In the genomic region with DNA sequence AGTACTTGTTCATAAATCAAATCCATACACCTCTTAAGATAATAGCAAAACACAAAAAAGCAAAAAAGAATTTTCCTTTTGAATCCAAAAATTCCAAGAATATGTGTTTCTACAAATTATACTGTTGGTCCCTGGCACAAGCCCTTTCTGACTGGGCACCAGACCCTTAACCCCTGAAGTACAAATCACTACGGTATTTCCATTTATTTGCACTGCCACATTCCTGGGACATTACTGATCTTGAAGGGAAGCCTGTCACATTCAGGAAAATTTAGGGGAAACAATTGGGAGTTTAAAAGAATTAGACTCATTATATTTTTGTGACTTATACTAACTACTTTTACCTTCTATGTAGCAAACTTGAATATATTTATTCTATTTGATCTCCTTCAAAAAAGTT, we compare ENCODE assay signal across 19 cellular contexts.
"Had no signal": no experiment of that assay in that cellular context is flagged by ENCODE, and none has a peak within 500 bp of the region (broad histone marks: within the 10 kb centered on the region; RNA-seq: fewer than 3 reads in every experiment).

No MANE protein-coding gene starts in this region.

- H3K4me2 ChIP-seq: neural progenitor cell, smooth muscle cell had no signal

- H3K36me3 ChIP-seq: neural progenitor cell, upper lobe of left lung had no signal

- H3K4me1 ChIP-seq: testis had no signal

- H3K27ac Mint-ChIP-seq: activated B cell treated with CpG ODN at 0.5 μM for 24 hours; activated CD4-positive, alpha-beta T cell treated with anti-CD3 and anti-CD28 coated beads, Interleukin-2, amount 10 ng/mL, durations not matched to agents 7 days and 5 days; activated naive CD8-positive, alpha-beta T cell; naive B cell; neural progenitor cell; stimulated activated naive CD8-positive, alpha-beta T cell treated with anti-CD3 and anti-CD28 coated beads, Interleukin-15, amount 100 ng/mL, for 72 hours; T-helper 17 cell had no signal

- H3K9me3 Mint-ChIP-seq: activated B cell treated with CpG ODN at 0.5 μM for 24 hours; activated CD4-positive, alpha-beta T cell treated with anti-CD3 and anti-CD28 coated beads, Interleukin-2, amount 10 ng/mL, durations not matched to agents 7 days and 5 days; brain; naive B cell; neural progenitor cell; stimulated activated naive CD8-positive, alpha-beta T cell treated with anti-CD3 and anti-CD28 coated beads, Interleukin-15, amount 100 ng/mL, for 72 hours had no signal

- H3K4me1 Mint-ChIP-seq: activated B cell treated with CpG ODN at 0.5 μM for 24 hours; central memory CD8-positive, alpha-beta T cell; naive B cell; stimulated activated naive CD8-positive, alpha-beta T cell treated with anti-CD3 and anti-CD28 coated beads, Interleukin-15, amount 100 ng/mL, for 72 hours; T-helper 17 cell had no signal

- ATAC-seq: stimulated activated naive CD8-positive, alpha-beta T cell treated with anti-CD3 and anti-CD28 coated beads, Interleukin-15, amount 100 ng/mL, for 72 hours; T-helper 17 cell had no signal

- H3K4me3 ChIP-seq: coronary artery, neural progenitor cell, smooth muscle cell, testis, upper lobe of left lung had no signal

- H3K9ac ChIP-seq: neural progenitor cell had no signal

- DNase-seq: activated B cell treated with CpG ODN at 0.5 μM for 24 hours; activated CD4-positive, alpha-beta T cell treated with anti-CD3 and anti-CD28 coated beads, Interleukin-2, amount 10 ng/mL, durations not matched to agents 7 days and 5 days; activated CD8-positive, alpha-beta memory T cell treated with anti-CD3 and anti-CD28 coated beads, Interleukin-2, amount 50 U/mL, for 48 hours; activated gamma-delta T cell treated with Interleukin-2 at 50 U/mL for 16 hours; amniotic stem cell; effector CD8-positive, alpha-beta T cell; mammary epithelial cell; naive B cell; stimulated activated naive CD8-positive, alpha-beta T cell treated with anti-CD3 and anti-CD28 coated beads, Interleukin-15, amount 100 ng/mL, for 72 hours; T-helper 17 cell; testis; upper lobe of left lung had no signal

- H3K27me3 Mint-ChIP-seq: activated naive CD8-positive, alpha-beta T cell; brain; central memory CD8-positive, alpha-beta T cell; stimulated activated naive CD8-positive, alpha-beta T cell treated with anti-CD3 and anti-CD28 coated beads, Interleukin-15, amount 100 ng/mL, for 72 hours had no signal

- H3K27me3 ChIP-seq: neural progenitor cell, testis, upper lobe of left lung had no signal

- H3K4me3 Mint-ChIP-seq: activated B cell treated with CpG ODN at 0.5 μM for 24 hours; activated CD4-positive, alpha-beta T cell treated with anti-CD3 and anti-CD28 coated beads, Interleukin-2, amount 10 ng/mL, durations not matched to agents 7 days and 5 days; activated naive CD8-positive, alpha-beta T cell; brain; central memory CD8-positive, alpha-beta T cell; naive B cell; neural progenitor cell; stimulated activated naive CD8-positive, alpha-beta T cell treated with anti-CD3 and anti-CD28 coated beads, Interleukin-15, amount 100 ng/mL, for 72 hours; T-helper 17 cell had no signal

- H3K36me3 Mint-ChIP-seq: activated naive CD8-positive, alpha-beta T cell; brain; naive B cell had no signal

- H3K9me3 ChIP-seq: testis, upper lobe of left lung had no signal

- H3K27ac ChIP-seq: coronary artery, epithelial cell of prostate, neural progenitor cell, testis, upper lobe of left lung had no signal

- H2AFZ ChIP-seq: neural progenitor cell had no signal
